Comparison of ENCODE assay signal across 8 cellular contexts in genomic region chr5:55994502-55994997, GRCh38. TPM values are rescaled to one million over a fixed set of nuclear protein-coding genes. Genes with fewer than 3 reads are reported as not detected.
DNase-seq lines count a peak whose midpoint lies in the region; ATAC-seq and TF ChIP-seq lines count a peak whose summit lies in the region.

TSS of gene IL6ST (minus strand) at chr5:55994963. CDS start at chr5:55976278, 18,685 bp downstream.

- peak within 1 kb of the TSS; percentile 75 to 79 for H3K4me3 ChIP-seq in left lung

- TF ChIP-seq POLR2A in GM18951 (IDR thresholded peaks at IDR 0.05; ENCODE audit: extremely low read depth, insufficient read depth, insufficient read length) = peak; percentile 92

- H3K4me1 ChIP-seq in left lung = peaks cover 11 to 53% of the 10 kb centered on the region in 2 donors

- H3K9me3 Mint-ChIP-seq in stimulated activated naive CD8-positive, alpha-beta T cell treated with anti-CD3 and anti-CD28 coated beads, Interleukin-15, amount 100 ng/mL, for 72 hours = peaks cover 0 to 4% of the 10 kb centered on the region in 2 donors

- in situ Hi-C loops in GM18951 (cut with MboI; ENCODE audit: low sequenced_read_pairs, unreplicated experiment) = loop anchor here (10.0 kb wide), 1 partner anchor 150 kb away; no protein-coding TSS in a partner anchor

- no peak for TF ChIP-seq CTCF in left lung (IDR thresholded peaks at IDR 0.05)

- intact Hi-C loops in left lung (cut with DNase I) = loop anchor here in 1 of 2 donors (10.0 kb wide), 1 partner anchor 90 kb away; no protein-coding TSS in a partner anchor

- DNase-seq in CD1c-positive myeloid dendritic cell (ENCODE audit: extremely low spot score) = peak; percentile 85
- DNase-seq in SW480 (ENCODE audit: low spot score) = peak; percentile 76
- peak; percentile 65 for DNase-seq in dedifferentiated amniotic fluid mesenchymal stem cell (ENCODE audit: extremely low spot score)
- DNase-seq in left lung = peak in 1 of 2 donors; percentile 76
- DNase-seq in stimulated activated naive CD8-positive, alpha-beta T cell treated with anti-CD3 and anti-CD28 coated beads, Interleukin-15, amount 100 ng/mL, for 72 hours = no peak
- no peak for DNase-seq in NCI-H526 (lab: John Stamatoyannopoulos, UW)

- H3K4me3 Mint-ChIP-seq in stimulated activated naive CD8-positive, alpha-beta T cell treated with anti-CD3 and anti-CD28 coated beads, Interleukin-15, amount 100 ng/mL, for 72 hours = peak within 1 kb of the TSS; percentile 90 to 97

- H3K36me3 ChIP-seq in left lung = no peaks in the 10 kb centered on the region

- H3K4me1 Mint-ChIP-seq in stimulated activated naive CD8-positive, alpha-beta T cell treated with anti-CD3 and anti-CD28 coated beads, Interleukin-15, amount 100 ng/mL, for 72 hours = peaks cover 63% of the 10 kb centered on the region

- no peaks in the 10 kb centered on the region for H3K9me3 ChIP-seq in left lung

- peak within 1 kb of the TSS; percentile 98 to 99 for H3K27ac ChIP-seq in left lung

- H3K27ac Mint-ChIP-seq in stimulated activated naive CD8-positive, alpha-beta T cell treated with anti-CD3 and anti-CD28 coated beads, Interleukin-15, amount 100 ng/mL, for 72 hours = peak within 1 kb of the TSS; percentile 98 to 99

- no peaks in the 10 kb centered on the region for H3K27me3 Mint-ChIP-seq in stimulated activated naive CD8-positive, alpha-beta T cell treated with anti-CD3 and anti-CD28 coated beads, Interleukin-15, amount 100 ng/mL, for 72 hours

- ATAC-seq in HG03139 (IDR thresholded peaks at IDR 0.05; ENCODE audit: unreplicated experiment) (peak; percentile 35), left lung (peak; percentile 51)
- peak; percentile 1 for ATAC-seq in stimulated activated naive CD8-positive, alpha-beta T cell treated with anti-CD3 and anti-CD28 coated beads, Interleukin-15, amount 100 ng/mL, for 72 hours

- no peaks in the 10 kb centered on the region for H3K27me3 ChIP-seq in left lung

RNA-seq across cellular contexts. Expression of gene IL6ST, which starts in this region (rescaled TPM):
- 100 to 1,000 TPM; 309 to 464 TPM for total RNA-seq in left lung

Comparison
In these comparisons a context has a peak if more than half of its experiments do, and no peak if none do; other contexts are left out.
1. DNase-seq: peak in CD1c-positive myeloid dendritic cell (single experiment), SW480 (single experiment) and dedifferentiated amniotic fluid mesenchymal stem cell (single experiment); none in stimulated activated naive CD8-positive, alpha-beta T cell treated with anti-CD3 and anti-CD28 coated beads, Interleukin-15, amount 100 ng/mL, for 72 hours (0 of 2) and NCI-H526 (0 of 2).
2. ATAC-seq: peak in every context shown above with its lines; median percentile 51 in left lung; 35 in HG03139; 1 in stimulated activated naive CD8-positive, alpha-beta T cell treated with anti-CD3 and anti-CD28 coated beads, Interleukin-15, amount 100 ng/mL, for 72 hours.